23 cellular contexts compared by ENCODE assay signal in the genomic region with DNA sequence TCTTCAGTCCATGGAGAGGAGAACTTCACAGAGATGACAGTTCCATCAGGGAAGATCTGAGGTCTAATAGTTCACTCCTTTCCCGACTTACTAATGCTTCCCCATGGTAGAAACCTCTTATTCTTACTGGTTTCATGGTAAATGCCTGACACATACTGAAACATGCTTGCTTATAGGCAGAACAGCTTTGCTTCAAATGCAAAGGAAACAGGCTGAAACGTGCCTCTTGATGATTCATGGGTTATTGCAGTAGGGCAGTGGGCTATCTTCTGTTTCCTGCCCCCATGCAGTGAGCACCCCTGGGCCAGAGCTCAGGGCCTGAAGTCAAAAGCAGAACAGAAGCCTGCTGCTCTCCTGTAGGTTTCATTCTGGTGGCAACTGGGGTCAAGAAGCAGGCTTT.
DNase-seq lines count a peak whose midpoint lies in the region; ATAC-seq, FAIRE-seq and TF ChIP-seq lines count a peak whose summit lies in the region.
"Had no signal": no experiment of that assay in that cellular context is flagged by ENCODE, and none has a peak within 500 bp of the region (broad histone marks: within the 10 kb centered on the region; RNA-seq: fewer than 3 reads in every experiment).

No MANE protein-coding gene starts in this region.

- no peaks in the 10 kb centered on the region for H3K4me1 ChIP-seq in breast epithelium
- H3K4me1 ChIP-seq: BLaER1 treated with 17β-estradiol and CSF1 and Interleukin-3, amounts not matched to agents 10 nM and 100 nM had no signal

- BruUV-seq in MCF 10A (replicated peaks; lab: Mats Ljungman, UMichigan), result no TSS peak

- H3K4me1 Mint-ChIP-seq in MCF 10A (ENCODE audit: insufficient read depth, unreplicated experiment), result no peaks in the 10 kb centered on the region
- no peaks in the 10 kb centered on the region for H3K4me1 Mint-ChIP-seq in stimulated activated memory B cell treated with anti-CD40 and anti-IgM and Interleukin-4, amounts not matched to agents 10 μg/mL and 1 μg/mL and 100 μg/mL, for 72 hours
- H3K4me1 Mint-ChIP-seq: CD4-positive, alpha-beta memory T cell had no signal

- no peak for TF ChIP-seq POLR2A in breast epithelium (IDR thresholded peaks at IDR 0.05)

- H3K36me3 ChIP-seq in breast epithelium (no peaks in the 10 kb centered on the region), bronchial epithelial cell (ENCODE audit: control insufficient read depth, insufficient read depth, low read length) (no peaks in the 10 kb centered on the region)
- H3K36me3 ChIP-seq: BLaER1 treated with 17β-estradiol and CSF1 and Interleukin-3, amounts not matched to agents 10 nM and 100 nM had no signal

- H3K27me3 ChIP-seq in breast epithelium (no peaks in the 10 kb centered on the region), bronchial epithelial cell (ENCODE audit: control insufficient read depth, insufficient read depth, low read length) (no peaks in the 10 kb centered on the region)
- H3K27me3 ChIP-seq: BLaER1 treated with 17β-estradiol and CSF1 and Interleukin-3, amounts not matched to agents 10 nM and 100 nM had no signal

- no peaks in the 10 kb centered on the region for H3K9me3 ChIP-seq in breast epithelium

- H3K4me3 ChIP-seq in breast epithelium, result no peak overlapping the region
- no peak overlapping the region for H3K4me3 ChIP-seq in bronchial epithelial cell (ENCODE audit: low read depth, low read length)
- H3K4me3 ChIP-seq: BLaER1 treated with 17β-estradiol and CSF1 and Interleukin-3, amounts not matched to agents 10 nM and 100 nM had no signal

- intact Hi-C loops in MCF 10A (cut with micrococcal nuclease) (no loop called here), breast epithelium (cut with DNase I; ENCODE audit: low total_unique reads) (no loop called here), left colon (cut with DNase I, micrococcal nuclease) (no loop called here)

- POLR2A ChIA-PET in MCF 10A (lab: Yijun Ruan, JAX), result no interaction called here

- no peaks in the 10 kb centered on the region for H3K27me3 Mint-ChIP-seq in MCF 10A (ENCODE audit: insufficient read depth, unreplicated experiment)
- H3K27me3 Mint-ChIP-seq in stimulated activated memory B cell treated with anti-CD40 and anti-IgM and Interleukin-4, amounts not matched to agents 10 μg/mL and 1 μg/mL and 100 μg/mL, for 72 hours, result peaks cover 40% of the 10 kb centered on the region

- no peaks in the 10 kb centered on the region for H3K9me3 Mint-ChIP-seq in MCF 10A (ENCODE audit: unreplicated experiment)
- no peaks in the 10 kb centered on the region for H3K9me3 Mint-ChIP-seq in stimulated activated memory B cell treated with anti-CD40 and anti-IgM and Interleukin-4, amounts not matched to agents 10 μg/mL and 1 μg/mL and 100 μg/mL, for 72 hours

- no peak for FAIRE-seq in bronchial epithelial cell (lab: Jason Lieb, UNC)
- FAIRE-seq: H54, HepG2 had no signal

- no peak overlapping the region for H3K27ac Mint-ChIP-seq in MCF 10A (ENCODE audit: low read depth, unreplicated experiment)
- H3K27ac Mint-ChIP-seq in stimulated activated memory B cell treated with anti-CD40 and anti-IgM and Interleukin-4, amounts not matched to agents 10 μg/mL and 1 μg/mL and 100 μg/mL, for 72 hours, result no peak overlapping the region
- H3K27ac Mint-ChIP-seq: CD4-positive, alpha-beta memory T cell had no signal

- H3K4me3 Mint-ChIP-seq in MCF 10A (ENCODE audit: unreplicated experiment), result no peak overlapping the region
- no peak overlapping the region for H3K4me3 Mint-ChIP-seq in stimulated activated memory B cell treated with anti-CD40 and anti-IgM and Interleukin-4, amounts not matched to agents 10 μg/mL and 1 μg/mL and 100 μg/mL, for 72 hours
- H3K4me3 Mint-ChIP-seq: CD4-positive, alpha-beta memory T cell had no signal

- DNase-seq in MCF 10A (ENCODE audit: unreplicated experiment), result peak; percentile 11
- no peak for DNase-seq in breast epithelium (ENCODE audit: low spot score in 2 of 2)
- DNase-seq in bronchial epithelial cell (ENCODE audit: low read depth), result peak; percentile 93
- peak; percentile 42 for DNase-seq in iris pigment epithelial cell (ENCODE audit: low read depth)
- no peak for DNase-seq in left colon
- DNase-seq: ACHN; CD4-positive, alpha-beta memory T cell; DND-41; GDM1; KBM-7; NCI-H1105 treated with DMSO at 0.1 percent for 48 hours; NCI-H2029 treated with DMSO at 0.1 percent for 48 hours; NCI-H226; NCI-H510A treated with DMSO at 0.1 percent for 48 hours; NCI-H774; NK-92 treated with Interleukin-12 subunit alpha and Interleukin-12 subunit beta, amount 100 ng/mL, for 24 hours had no signal

- H3K27ac ChIP-seq in breast epithelium, result no peak overlapping the region
- H3K27ac ChIP-seq: 22Rv1; BLaER1 treated with 17β-estradiol and CSF1 and Interleukin-3, amounts not matched to agents 10 nM and 100 nM had no signal

- ATAC-seq in stimulated activated memory B cell treated with anti-CD40 and anti-IgM and Interleukin-4, amounts not matched to agents 10 μg/mL and 1 μg/mL and 100 μg/mL, for 72 hours, result peak; percentile 6
- no peak for ATAC-seq in GM18867 (IDR thresholded peaks at IDR 0.05; ENCODE audit: unreplicated experiment)
- no peak for ATAC-seq in GM18861 (IDR thresholded peaks at IDR 0.05; ENCODE audit: unreplicated experiment)
- ATAC-seq in left colon, result no peak
- ATAC-seq: HepG2 had no signal

- no peak for TF ChIP-seq CTCF in MCF 10A (IDR thresholded peaks at IDR 0.05; ENCODE audit: unreplicated experiment)
- no peak for TF ChIP-seq CTCF in breast epithelium (IDR thresholded peaks at IDR 0.05)
- no peak for TF ChIP-seq CTCF in bronchial epithelial cell (IDR thresholded peaks at IDR 0.05; ENCODE audit: insufficient read depth, low read length, severe bottlenecking)

- CTCF ChIA-PET in MCF 10A (lab: Yijun Ruan, JAX), result no interaction called here

- H3K36me3 Mint-ChIP-seq in MCF 10A (ENCODE audit: insufficient read depth, unreplicated experiment), result no peaks in the 10 kb centered on the region
- H3K36me3 Mint-ChIP-seq in stimulated activated memory B cell treated with anti-CD40 and anti-IgM and Interleukin-4, amounts not matched to agents 10 μg/mL and 1 μg/mL and 100 μg/mL, for 72 hours, result no peaks in the 10 kb centered on the region
- H3K36me3 Mint-ChIP-seq: CD4-positive, alpha-beta memory T cell had no signal

Comparison
In these comparisons a context has a peak if more than half of its experiments do, and no peak if none do; other contexts are left out.
1. DNase-seq: peak in MCF 10A (single experiment), bronchial epithelial cell (single experiment) and iris pigment epithelial cell (single experiment); none in breast epithelium (0 of 2) and left colon (0 of 2).